ENCODE assay signal across 18 cellular contexts in the genomic region with DNA sequence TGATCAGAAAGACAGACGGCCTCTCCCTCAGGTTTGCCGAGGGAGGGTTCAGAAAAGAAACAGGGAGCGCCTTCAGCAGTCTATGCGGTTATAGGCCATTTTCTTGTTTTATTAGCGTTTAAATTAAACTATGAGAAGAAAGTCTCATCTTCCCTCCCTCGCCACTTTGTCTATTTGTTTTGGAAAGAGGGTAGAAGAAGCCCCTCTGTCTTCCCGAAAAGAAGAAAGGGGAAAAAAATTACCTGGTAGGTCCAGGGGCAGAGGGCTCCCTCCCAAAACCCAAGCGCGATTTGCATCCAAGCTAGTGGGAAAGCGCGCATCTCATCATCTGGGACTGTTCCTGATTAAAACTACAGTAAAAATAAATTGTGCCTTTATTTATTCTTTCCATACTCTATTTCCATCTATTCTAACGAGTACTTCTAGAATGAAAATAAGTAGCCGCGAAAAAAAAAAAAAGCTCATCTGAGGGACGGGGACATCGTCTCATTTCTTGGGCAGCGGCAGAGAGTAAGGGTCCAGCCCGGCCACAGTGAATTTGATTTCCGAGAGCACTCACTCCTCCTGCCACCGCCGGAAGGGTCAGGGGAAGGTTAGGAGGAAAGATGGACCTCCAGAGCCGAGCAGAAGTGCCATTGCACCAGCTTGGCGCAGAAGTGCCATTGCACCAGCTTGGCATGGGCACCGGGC. TPM values are rescaled to one million over a fixed set of nuclear protein-coding genes. Genes with fewer than 3 reads are reported as not detected.
DNase-seq lines count a peak whose midpoint lies in the region; ATAC-seq and TF ChIP-seq lines count a peak whose summit lies in the region.
"Had no signal": no experiment of that assay in that cellular context is flagged by ENCODE, and none has a peak within 500 bp of the region (broad histone marks: within the 10 kb centered on the region; RNA-seq: fewer than 3 reads in every experiment).

No MANE protein-coding gene starts in this region.

- H2BK120ac ChIP-seq in mesendoderm (ENCODE audit: low read depth, low read length), result no peak overlapping the region

- no peak overlapping the region for H3K9ac ChIP-seq in GM23248
- no peak overlapping the region for H3K9ac ChIP-seq in mesendoderm (ENCODE audit: low read length)

- H3K9me3 Mint-ChIP-seq in activated CD8-positive, alpha-beta T cell treated with anti-CD3 and anti-CD28 coated beads for 36 hours, result no peaks in the 10 kb centered on the region
- H3K9me3 Mint-ChIP-seq: HFFc6 had no signal

- H3F3A ChIP-seq in GM23248 (ENCODE audit: insufficient read depth), result no peaks in the 10 kb centered on the region; the same call in 1 of the 2 replicates

- TF ChIP-seq CTCF in coronary artery (IDR thresholded peaks at IDR 0.05) (no peak), BE2C (IDR thresholded peaks at IDR 0.05; ENCODE audit: low read depth, low read length) (no peak)
- TF ChIP-seq CTCF in activated CD8-positive, alpha-beta T cell treated with anti-CD3 and anti-CD28 coated beads for 36 hours (IDR thresholded peaks at IDR 0.05), result no peak

- H3K9me3 ChIP-seq in GM23248 (ENCODE audit: low read depth) (no peaks in the 10 kb centered on the region), BE2C (no peaks in the 10 kb centered on the region)
- H3K9me3 ChIP-seq: ascending aorta had no signal

- no peak overlapping the region for H2BK15ac ChIP-seq in mesendoderm (replicated peaks; ENCODE audit: low read depth)

- 38 to 39% methylated on average over 24 of the region's 24 CpGs for whole genome bisulfite sequencing in GM23248 (ENCODE audit: low coverage in 1 of 2, low lambda C conversion rate in 2 of 2, missing lambda C conversion rate in 2 of 2), 2 experiments
- WGBS in mesendoderm (ENCODE audit: extremely low coverage, insufficient coverage, low lambda C conversion rate), result no CpG with 5 or more reads among the region's 24 CpGs

- DNase-seq in ACHN (peak; percentile 31), GM23248 (no peak), coronary artery (ENCODE audit: low spot score) (no peak), mesendoderm (no peak), RKO (ENCODE audit: low spot score) (no peak), BE2C (no peak)
- DNase-seq in activated CD8-positive, alpha-beta T cell treated with anti-CD3 and anti-CD28 coated beads for 36 hours, result no peak
- DNase-seq: activated CD4-positive, CD25-positive, alpha-beta regulatory T cell; activated gamma-delta T cell; Calu3; HFFc6; NCI-H1417; NCI-H69; posterior cingulate gyrus; stimulated activated CD4-positive, alpha-beta T cell treated with anti-CD3 and anti-CD28 coated beads, Interleukin-2, amount 100 ng/mL, for 48 hours had no signal

- intact Hi-C loops in activated CD8-positive, alpha-beta T cell treated with anti-CD3 and anti-CD28 coated beads for 36 hours (cut with micrococcal nuclease), result no loop called here

- H3K27me3 ChIP-seq in GM23248 (replicated peaks; ENCODE audit: insufficient read depth) (peaks cover 52% of the 10 kb centered on the region), mesendoderm (ENCODE audit: insufficient read depth, low read length, poor library complexity) (peaks cover 65% of the 10 kb centered on the region), BE2C (peaks cover 28% of the 10 kb centered on the region)

- H3K36me3 Mint-ChIP-seq in activated CD8-positive, alpha-beta T cell treated with anti-CD3 and anti-CD28 coated beads for 36 hours (ENCODE audit: low read depth), result no peaks in the 10 kb centered on the region

- H3K4me1 ChIP-seq in GM23248 (ENCODE audit: insufficient read depth) (no peaks in the 10 kb centered on the region), mesendoderm (ENCODE audit: control insufficient read depth, low read depth, low read length) (peaks cover 4% of the 10 kb centered on the region), BE2C (no peaks in the 10 kb centered on the region)

- no peak overlapping the region for H4K5ac ChIP-seq in mesendoderm (ENCODE audit: low read length)

- POLR2A ChIA-PET in activated CD8-positive, alpha-beta T cell treated with anti-CD3 and anti-CD28 coated beads for 36 hours (lab: Charles Lee), result interaction anchor here (0.8 to 1.2 kb wide), 2 partner anchors 15 to 934 kb away, joined by 3 read pairs; no protein-coding TSS in a partner anchor

- H3K36me3 ChIP-seq in GM23248 (ENCODE audit: low read depth) (no peaks in the 10 kb centered on the region), mesendoderm (ENCODE audit: control insufficient read depth, insufficient read depth, low read length) (no peaks in the 10 kb centered on the region), BE2C (no peaks in the 10 kb centered on the region)
- H3K36me3 ChIP-seq: ascending aorta had no signal

- H3K18ac ChIP-seq in mesendoderm (ENCODE audit: low read length), result no peak overlapping the region

- no peak overlapping the region for H2BK5ac ChIP-seq in mesendoderm (ENCODE audit: low read length)

- H3K79me2 ChIP-seq in GM23248 (ENCODE audit: insufficient read depth), result no peaks in the 10 kb centered on the region
- no peaks in the 10 kb centered on the region for H3K79me2 ChIP-seq in mesendoderm (ENCODE audit: control insufficient read depth, insufficient read depth, low read length)

- H3K27me3 Mint-ChIP-seq in activated CD8-positive, alpha-beta T cell treated with anti-CD3 and anti-CD28 coated beads for 36 hours, result peaks cover 56% of the 10 kb centered on the region

- H3K27ac ChIP-seq in GM23248 (no peak overlapping the region), coronary artery (no peak overlapping the region), mesendoderm (ENCODE audit: low read depth, low read length) (no peak overlapping the region)
- H3K27ac ChIP-seq: ascending aorta had no signal

- no peaks in the 10 kb centered on the region for H4K20me1 ChIP-seq in GM23248 (ENCODE audit: insufficient read depth)

- peak overlapping the region; percentile 38 for H3K4me2 ChIP-seq in GM23248 (ENCODE audit: unreplicated experiment)
- H3K4me2 ChIP-seq in mesendoderm (ENCODE audit: low read length), result peak overlapping the region; percentile 23

- peaks cover 19% of the 10 kb centered on the region for H3K4me1 Mint-ChIP-seq in activated CD8-positive, alpha-beta T cell treated with anti-CD3 and anti-CD28 coated beads for 36 hours (ENCODE audit: low read depth)

- no peak overlapping the region for H3K4ac ChIP-seq in mesendoderm (ENCODE audit: low read depth, low read length)

- no peak overlapping the region for H3K23ac ChIP-seq in mesendoderm (ENCODE audit: low read length)

- no peak for ATAC-seq in HG03378 (IDR thresholded peaks at IDR 0.05; ENCODE audit: unreplicated experiment)
- ATAC-seq in activated CD8-positive, alpha-beta T cell treated with anti-CD3 and anti-CD28 coated beads for 36 hours, result no peak

- H2AK5ac ChIP-seq in mesendoderm (ENCODE audit: low read length), result no peak overlapping the region

- no peak overlapping the region for H3K56ac ChIP-seq in mesendoderm (ENCODE audit: low read length)

- H3K4me3 ChIP-seq in GM23248, result no peak overlapping the region
- H3K4me3 ChIP-seq in coronary artery, result peak overlapping the region; percentile 47
- H3K4me3 ChIP-seq in mesendoderm (ENCODE audit: low read length), result no peak overlapping the region
- no peak overlapping the region for H3K4me3 ChIP-seq in BE2C (ENCODE audit: low read depth, low read length)

- H2AFZ ChIP-seq in GM23248, result no peak overlapping the region

- CTCF ChIA-PET in activated CD8-positive, alpha-beta T cell treated with anti-CD3 and anti-CD28 coated beads for 36 hours (lab: Charles Lee), result interaction anchor here (0.7 to 1.5 kb wide), 5 partner anchors 16 to 676 kb away, joined by 3 read pairs; no protein-coding TSS in a partner anchor

- in situ Hi-C loops in ACHN (cut with HindIII; ENCODE audit: low pct_ligation_motif_present, low pct_unique_long_range_greater_than_20kb, low sequenced_read_pairs) (no loop called here), GM23248 (cut with MboI) (no loop called here)

- no peaks in the 10 kb centered on the region for H3K9me2 ChIP-seq in GM23248 (ENCODE audit: insufficient read depth)

- no peaks in the 10 kb centered on the region for H3K79me1 ChIP-seq in mesendoderm (ENCODE audit: low read length)

- H3K27ac Mint-ChIP-seq in activated CD8-positive, alpha-beta T cell treated with anti-CD3 and anti-CD28 coated beads for 36 hours, result no peak overlapping the region
- H3K27ac Mint-ChIP-seq: HFFc6 had no signal

- H4K8ac ChIP-seq in mesendoderm (ENCODE audit: low read depth, low read length), result no peak overlapping the region

- no peak overlapping the region for H3K4me3 Mint-ChIP-seq in activated CD8-positive, alpha-beta T cell treated with anti-CD3 and anti-CD28 coated beads for 36 hours
- H3K4me3 Mint-ChIP-seq: HFFc6 had no signal

RNA-seq across cellular contexts. Expression of gene PAX8, which starts 2.4 kb away (rescaled TPM):
- 2.1 and 5.8 TPM in 2 replicates for total RNA-seq in GM23248 (2014; rRNA removed; shearing (Covaris generic))
- polyA plus RNA-seq in GM23248 (2016; fragmentation: Nextera tagmentation; extraction: Ambion mirVana), result 13.1 and 20.4 TPM in 2 replicates
- polyA plus RNA-seq in mesendoderm (2013, experiment 1 of 2), result 0.06 TPM
- polyA plus RNA-seq in mesendoderm (2013, experiment 2 of 2), result 0.08 TPM
- polyA plus RNA-seq in BE2C (2012; ENCODE audit: insufficient read depth, insufficient read length, low read depth), result not detected
- under 1 TPM; 0.43 to 0.63 TPM for total RNA-seq in activated CD8-positive, alpha-beta T cell treated with anti-CD3 and anti-CD28 coated beads for 36 hours
- total RNA-seq: skeletal muscle tissue had no signal
